15 cellular contexts compared by ENCODE assay signal in the genomic region with DNA sequence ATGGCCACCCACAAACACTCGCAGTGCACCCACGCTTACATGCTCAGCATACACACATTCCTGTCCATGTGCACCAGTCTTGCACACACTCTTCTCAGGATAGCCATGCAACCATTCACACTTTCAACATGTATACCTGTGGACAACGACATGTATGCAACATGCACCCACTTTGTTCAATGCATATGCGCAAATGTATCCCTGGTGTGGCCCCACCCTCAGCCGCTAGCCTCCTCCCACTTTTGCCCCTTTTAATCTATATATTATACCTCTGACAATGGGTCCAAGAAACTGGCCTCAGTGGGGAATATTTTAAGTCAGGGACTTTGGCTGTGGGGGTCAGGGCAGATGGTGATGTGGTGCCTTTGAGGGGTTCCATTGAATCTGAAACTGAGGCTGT. TPM values are rescaled to one million over a fixed set of nuclear protein-coding genes. Genes with fewer than 3 reads are reported as not detected.
DNase-seq lines count a peak whose midpoint lies in the region; ATAC-seq and TF ChIP-seq lines count a peak whose summit lies in the region.
"Had no signal": no experiment of that assay in that cellular context is flagged by ENCODE, and none has a peak within 500 bp of the region (broad histone marks: within the 10 kb centered on the region; RNA-seq: fewer than 3 reads in every experiment).

No MANE protein-coding gene starts in this region.

- peak overlapping the region in 9 of 11 experiments; percentile 87 to 98 (median 94); a peak in 17 of 22 replicates for H3K4me2 ChIP-seq in BLaER1 treated with 17β-estradiol and CSF1 and Interleukin-3, amounts not matched to agents 10 nM and 100 nM
- H3K4me2 ChIP-seq: A549 had no signal

- TF ChIP-seq CTCF in esophagus muscularis mucosa (IDR thresholded peaks at IDR 0.05) (no peak), sigmoid colon (IDR thresholded peaks at IDR 0.05) (no peak), mucosa of descending colon (IDR thresholded peaks at IDR 0.05) (no peak)

- H3K9ac ChIP-seq in BLaER1 treated with 17β-estradiol and CSF1 and Interleukin-3, amounts not matched to agents 10 nM and 100 nM = no peak overlapping the region

- H3K27ac ChIP-seq in BLaER1 treated with 17β-estradiol and CSF1 and Interleukin-3, amounts not matched to agents 10 nM and 100 nM = peak overlapping the region in 5 of 11 experiments; percentile 63 to 97 (median 96); a peak in 7 of 22 replicates
- H3K27ac ChIP-seq in esophagus muscularis mucosa (replicated peaks in 1 of 4) (no peak overlapping the region), sigmoid colon (peak overlapping the region in 2 of 4 donors; percentile 35 to 40)
- H3K27ac ChIP-seq: A549, C4-2B, HL-60 had no signal

- H3K4me3 ChIP-seq in BLaER1 treated with 17β-estradiol and CSF1 and Interleukin-3, amounts not matched to agents 10 nM and 100 nM = no peak overlapping the region
- peak overlapping the region; percentile 7 to 50 (median 44) for H3K4me3 ChIP-seq in esophagus muscularis mucosa
- peak overlapping the region in 3 of 4 donors; percentile 25 to 41 (median 37) for H3K4me3 ChIP-seq in sigmoid colon
- no peak overlapping the region for H3K4me3 ChIP-seq in mucosa of descending colon
- H3K4me3 ChIP-seq: A549, GM12878 had no signal

- no peak overlapping the region for H3K27ac Mint-ChIP-seq in activated naive CD4-positive, alpha-beta T cell treated with anti-CD3 and anti-CD28 coated beads for 36 hours
- H3K27ac Mint-ChIP-seq: CD4-positive, alpha-beta memory T cell had no signal

- H3K4me3 Mint-ChIP-seq in activated naive CD4-positive, alpha-beta T cell treated with anti-CD3 and anti-CD28 coated beads for 36 hours = no peak overlapping the region

- ATAC-seq in mucosa of descending colon = no peak
- ATAC-seq: GM12878, HCT116 had no signal

- no peak for TF ChIP-seq EP300 in esophagus muscularis mucosa (IDR thresholded peaks at IDR 0.05)
- TF ChIP-seq EP300 in sigmoid colon (IDR thresholded peaks at IDR 0.05) = no peak

- peaks cover 39% of the 10 kb centered on the region for H3K27me3 Mint-ChIP-seq in activated naive CD4-positive, alpha-beta T cell treated with anti-CD3 and anti-CD28 coated beads for 36 hours (ENCODE audit: low read depth)

- peaks cover 27 to 92% (median 73%) of the 10 kb centered on the region in 10 experiments for H3K4me1 ChIP-seq in BLaER1 treated with 17β-estradiol and CSF1 and Interleukin-3, amounts not matched to agents 10 nM and 100 nM
- H3K4me1 ChIP-seq in esophagus muscularis mucosa = peaks cover 0 to 17% (median 10%) of the 10 kb centered on the region in 4 donors
- H3K4me1 ChIP-seq in sigmoid colon = peaks cover 0 to 9% (median 7%) of the 10 kb centered on the region in 4 donors
- H3K4me1 ChIP-seq in mucosa of descending colon (ENCODE audit: low read depth) = no peaks in the 10 kb centered on the region
- H3K4me1 ChIP-seq: A549 had no signal

- CTCF ChIA-PET in activated naive CD4-positive, alpha-beta T cell treated with anti-CD3 and anti-CD28 coated beads for 36 hours (lab: Charles Lee) = interaction anchor here (1.3 kb wide), 1 partner anchor 15 kb away, joined by 5 read pairs; no protein-coding TSS in a partner anchor

- intact Hi-C loops in esophagus muscularis mucosa (cut with DNase I) = no loop called here
- intact Hi-C loops in sigmoid colon (cut with DNase I) = no loop called here
- intact Hi-C loops in activated naive CD4-positive, alpha-beta T cell treated with anti-CD3 and anti-CD28 coated beads for 36 hours (cut with micrococcal nuclease) = no loop called here
- intact Hi-C loops in mucosa of descending colon (cut with DNase I, micrococcal nuclease) = no loop called here

- H3K9me3 Mint-ChIP-seq in activated naive CD4-positive, alpha-beta T cell treated with anti-CD3 and anti-CD28 coated beads for 36 hours = no peaks in the 10 kb centered on the region
- H3K9me3 Mint-ChIP-seq: CD4-positive, alpha-beta memory T cell had no signal

- no peaks in the 10 kb centered on the region for H4K20me1 ChIP-seq in BLaER1 treated with 17β-estradiol and CSF1 and Interleukin-3, amounts not matched to agents 10 nM and 100 nM

- no peak for TF ChIP-seq POLR2A in esophagus muscularis mucosa (IDR thresholded peaks at IDR 0.05; ENCODE audit: low read depth)
- no peak for TF ChIP-seq POLR2A in sigmoid colon (IDR thresholded peaks at IDR 0.05)

- 81% methylated on average over 5 of the region's 5 CpGs for WGBS in esophagus muscularis mucosa
- WGBS in sigmoid colon, 2 donors = 89 to 92% methylated on average over 5 of the region's 5 CpGs

- DNase-seq in esophagus muscularis mucosa (ENCODE audit: extremely low spot score) = peak; percentile 60
- no peak for DNase-seq in sigmoid colon
- no peak for DNase-seq in hepatic stellate cell (ENCODE audit: low spot score)
- DNase-seq in activated naive CD4-positive, alpha-beta T cell treated with anti-CD3 and anti-CD28 coated beads for 36 hours = no peak
- DNase-seq in mucosa of descending colon = no peak
- DNase-seq: AML-193; CD4-positive, alpha-beta memory T cell; DMS79 had no signal

- H3K9me3 ChIP-seq in BLaER1 treated with 17β-estradiol and CSF1 and Interleukin-3, amounts not matched to agents 10 nM and 100 nM (replicated peaks in 1 of 11) = peaks cover 0 to 4% (median 0%) of the 10 kb centered on the region in 11 experiments; a peak in 1 of 22 replicates
- no peaks in the 10 kb centered on the region for H3K9me3 ChIP-seq in esophagus muscularis mucosa
- H3K9me3 ChIP-seq in sigmoid colon = no peaks in the 10 kb centered on the region
- no peaks in the 10 kb centered on the region for H3K9me3 ChIP-seq in mucosa of descending colon
- H3K9me3 ChIP-seq: A549 had no signal

- H3K27me3 ChIP-seq in BLaER1 treated with 17β-estradiol and CSF1 and Interleukin-3, amounts not matched to agents 10 nM and 100 nM = peaks cover 0 to 12% (median 0%) of the 10 kb centered on the region in 11 experiments; a peak in 4 of 22 replicates
- H3K27me3 ChIP-seq in esophagus muscularis mucosa (peaks cover 0 to 41% (median 0%) of the 10 kb centered on the region in 4 donors), sigmoid colon (peaks cover 0 to 23% (median 12%) of the 10 kb centered on the region in 3 donors)

- H3K36me3 ChIP-seq in BLaER1 treated with 17β-estradiol and CSF1 and Interleukin-3, amounts not matched to agents 10 nM and 100 nM = no peaks in the 10 kb centered on the region
- no peaks in the 10 kb centered on the region for H3K36me3 ChIP-seq in esophagus muscularis mucosa
- H3K36me3 ChIP-seq in sigmoid colon = no peaks in the 10 kb centered on the region
- H3K36me3 ChIP-seq in mucosa of descending colon (ENCODE audit: low read depth) = no peaks in the 10 kb centered on the region

- peaks cover 11% of the 10 kb centered on the region for H3K4me1 Mint-ChIP-seq in activated naive CD4-positive, alpha-beta T cell treated with anti-CD3 and anti-CD28 coated beads for 36 hours (ENCODE audit: low read depth)

- no peaks in the 10 kb centered on the region for H3K36me3 Mint-ChIP-seq in activated naive CD4-positive, alpha-beta T cell treated with anti-CD3 and anti-CD28 coated beads for 36 hours (ENCODE audit: low read depth)
- H3K36me3 Mint-ChIP-seq: CD4-positive, alpha-beta memory T cell had no signal

RNA-seq across cellular contexts. Expression of a gene that starts 1.0 kb away (rescaled TPM):
- total RNA-seq in esophagus muscularis mucosa (1 to 10 TPM; 1.7 to 3.1 (median 2.6) TPM), sigmoid colon (1 to 10 TPM; 2.9 to 5.4 (median 3.5) TPM), mucosa of descending colon (1 to 10 TPM; 1.4 to 4.2 (median 2.6) TPM)
- 1 to 10 TPM; 1.4 to 2.7 (median 1.8) TPM for polyA plus RNA-seq in sigmoid colon
- total RNA-seq in activated naive CD4-positive, alpha-beta T cell treated with anti-CD3 and anti-CD28 coated beads for 36 hours = 1 to 10 TPM; 1.0 TPM
- total RNA-seq: G401, GM12878 had no signal
- polyA plus RNA-seq: A549; CD4-positive, alpha-beta memory T cell had no signal

RNA-seq across cellular contexts. Expression of a gene that starts 42.3 kb away (rescaled TPM):
- total RNA-seq in esophagus muscularis mucosa (not detected), sigmoid colon (1 to 10 TPM in 1 of 4 donors, under 1 TPM in 3; 0.28 to 6.1 (median 0.64) TPM), mucosa of descending colon (1 to 10 TPM in 1 of 3 donors, not detected in 2; 1.6 TPM)
- polyA plus RNA-seq in sigmoid colon = 1 to 10 TPM in 1 of 3 donors, not detected in 2; 1.6 TPM
- total RNA-seq in activated naive CD4-positive, alpha-beta T cell treated with anti-CD3 and anti-CD28 coated beads for 36 hours = 10 to 100 TPM; 12.1 to 12.5 TPM
- total RNA-seq: G401 had no signal

Comparison
In these comparisons a context has a peak if more than half of its experiments do, and no peak if none do; other contexts are left out.
1. H3K4me3 ChIP-seq: peak in esophagus muscularis mucosa (4 of 4) and sigmoid colon (3 of 4); none in BLaER1 treated with 17β-estradiol and CSF1 and Interleukin-3, amounts not matched to agents 10 nM and 100 nM (0 of 10) and mucosa of descending colon (single experiment).